Comparison of ENCODE assay signal across 1 cellular context in genomic region chr11:113779496-113779895, GRCh38.
TF ChIP-seq lines count a peak whose summit lies in the region.

Gene CLDN25 (plus strand): TSS chr11:113779796. CDS start chr11:113779796, 0 bp downstream.

TF ChIP-seq in GM23338, 12 proteins besides CTCF, POLR2A, EP300 and RAD21 (continued from another document):
- TF ChIP-seq STAT1 (IDR thresholded peaks at IDR 0.05; ENCODE audit: unreplicated experiment) (no peak), ETS1 (IDR thresholded peaks at IDR 0.05) (no peak), EZH2 (IDR thresholded peaks at IDR 0.05; ENCODE audit: low read depth, unreplicated experiment) (no peak), REST (IDR thresholded peaks at IDR 0.05; ENCODE audit: unreplicated experiment) (no peak), JUNB (IDR thresholded peaks at IDR 0.05; ENCODE audit: unreplicated experiment) (no peak), ZNF331 (CRISPR knock-in tag; IDR thresholded peaks at IDR 0.05; ENCODE audit: low read depth) (no peak), CREB1 (CRISPR knock-in tag; IDR thresholded peaks at IDR 0.05; ENCODE audit: low read depth) (no peak)
